In the genomic region with DNA sequence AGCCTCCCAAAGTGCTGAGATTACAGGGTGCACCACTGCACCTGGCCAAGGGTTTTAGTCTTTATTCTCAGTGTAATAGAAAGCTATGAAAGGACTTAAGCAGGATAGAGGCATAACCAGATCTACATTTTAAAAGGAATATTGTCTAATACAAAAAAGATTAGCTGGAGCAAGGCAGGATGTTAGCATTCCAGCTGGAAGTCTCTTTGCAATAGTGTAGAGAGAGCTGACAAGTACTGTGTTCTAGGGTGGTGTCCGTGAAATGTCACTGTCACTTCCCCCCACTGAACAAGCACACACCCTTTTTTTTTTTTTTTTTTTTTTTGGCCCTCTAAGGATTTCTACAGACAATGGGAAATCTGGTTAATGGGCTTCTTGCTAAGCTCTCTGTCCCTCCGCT, we compare ENCODE assay signal across 35 cellular contexts. TPM values are rescaled to one million over a fixed set of nuclear protein-coding genes. Genes with fewer than 3 reads are reported as not detected.
"Had no signal": no experiment of that assay in that cellular context is flagged by ENCODE, and none has a peak within 500 bp of the region (broad histone marks: within the 10 kb centered on the region; RNA-seq: fewer than 3 reads in every experiment).

No MANE protein-coding gene starts in this region.

- H3K4me3 ChIP-seq: adrenal gland, body of pancreas, breast epithelium had no signal

- DNase-seq: activated B cell treated with CpG ODN at 0.5 μM for 24 hours; activated CD4-positive, alpha-beta memory T cell treated with anti-CD3 and anti-CD28 coated beads for 36 hours; activated CD4-positive, alpha-beta T cell treated with anti-CD3 and anti-CD28 coated beads for 4 hours; activated CD4-positive, alpha-beta T cell treated with anti-CD3 and anti-CD28 coated beads, Interleukin-2, amount 10 ng/mL, durations not matched to agents 24 days and 14 days; activated CD4-positive, alpha-beta T cell treated with anti-CD3 and anti-CD28 coated beads, Interleukin-2, amount 50 U/mL, for 1 hour; activated CD4-positive, alpha-beta T cell treated with anti-CD3 and anti-CD28 coated beads, Interleukin-2, amount 50 U/mL, for 4 hours; activated CD4-positive, CD25-positive, alpha-beta regulatory T cell treated with anti-CD3 and anti-CD28 coated beads, Interleukin-2, amount 50 U/mL, for 72 hours; activated CD8-positive, alpha-beta memory T cell treated with anti-CD3 and anti-CD28 coated beads, Interleukin-2, amount 50 U/mL, for 4 hours; activated CD8-positive, alpha-beta T cell treated with anti-CD3 and anti-CD28 coated beads for 36 hours; activated effector memory CD4-positive, alpha-beta T cell treated with anti-CD3 and anti-CD28 coated beads, Interleukin-2, amount 50 U/mL, for 16 hours; activated gamma-delta T cell treated with Interleukin-2 at 50 U/mL for 16 hours; activated naive CD4-positive, alpha-beta T cell; activated naive CD4-positive, alpha-beta T cell treated with anti-CD3 and anti-CD28 coated beads for 36 hours; activated naive CD4-positive, alpha-beta T cell treated with anti-CD3 and anti-CD28 coated beads, Interleukin-2, amount 50 U/mL, for 16 hours; activated naive CD8-positive, alpha-beta T cell treated with anti-CD3 and anti-CD28 coated beads for 36 hours; activated T-cell treated with anti-CD3 and anti-CD28 coated beads for 4 hours; activated T-cell treated with anti-CD3 and anti-CD28 coated beads, Interleukin-2, amount 50 U/mL, for 1 hour; activated T-cell treated with anti-CD3 and anti-CD28 coated beads, Interleukin-2, amount 50 U/mL, for 4 hours; activated T-cell treated with anti-CD3 and anti-CD28 coated beads, Interleukin-2, amount 50 U/mL, for 72 hours; adrenal gland; amniotic stem cell; aorta; body of pancreas; brain microvascular endothelial cell; central memory CD4-positive, alpha-beta T cell; T-helper 2 cell; T-helper 9 cell had no signal

- H3K9me3 ChIP-seq: adrenal gland, body of pancreas, breast epithelium had no signal

- H3K4me1 Mint-ChIP-seq: activated B cell treated with CpG ODN at 0.5 μM for 24 hours; activated CD4-positive, alpha-beta T cell treated with anti-CD3 and anti-CD28 coated beads, Interleukin-2, amount 10 ng/mL, durations not matched to agents 24 days and 14 days; activated naive CD8-positive, alpha-beta T cell treated with anti-CD3 and anti-CD28 coated beads for 36 hours; activated T-helper 17 cell treated with anti-CD3 and anti-CD28 coated beads, Interleukin-2, amount 50 U/mL, for 72 hours had no signal

- H3K27ac ChIP-seq: adrenal gland, body of pancreas, brain microvascular endothelial cell, breast epithelium, VCaP had no signal

- H3K9me3 Mint-ChIP-seq: activated B cell treated with CpG ODN at 0.5 μM for 24 hours; activated CD4-positive, alpha-beta memory T cell treated with anti-CD3 and anti-CD28 coated beads for 36 hours; activated CD4-positive, alpha-beta T cell treated with anti-CD3 and anti-CD28 coated beads, Interleukin-2, amount 10 ng/mL, durations not matched to agents 24 days and 14 days; activated CD8-positive, alpha-beta T cell treated with anti-CD3 and anti-CD28 coated beads for 36 hours; activated naive CD4-positive, alpha-beta T cell treated with anti-CD3 and anti-CD28 coated beads for 36 hours; activated naive CD4-positive, alpha-beta T cell treated with anti-CD3 and anti-CD28 coated beads, Interleukin-2, amount 50 U/mL, for 72 hours; activated naive CD8-positive, alpha-beta T cell treated with anti-CD3 and anti-CD28 coated beads for 36 hours; activated T-cell treated with anti-CD3 and anti-CD28 coated beads, Interleukin-2, amount 50 U/mL, for 4 hours; activated T-cell treated with anti-CD3 and anti-CD28 coated beads, Interleukin-2, amount 50 U/mL, for 72 hours; activated T-helper 1 cell treated with anti-CD3 and anti-CD28 coated beads, Interleukin-12 subunit alpha, Interleukin-12 subunit beta, Interleukin-2, Interleukin-4 antibody, amounts not matched to agents 30 ng/mL and 10 ng/mL and 1 ng/mL, durations not matched to agents 14 hours and 24 hours and 36 hours; activated T-helper 17 cell treated with anti-CD3 and anti-CD28 coated beads, Interleukin-2, amount 50 U/mL, for 72 hours; T-helper 1 cell treated with Interleukin-12 subunit alpha and Interleukin-12 subunit beta and Interleukin-4 antibody, amounts not matched to agents 30 μg/mL and 1 μg/mL, for 36 hours; T-helper 2 cell treated with Interferon-gamma antibody and Interleukin-4, amounts not matched to agents 5 μg/mL and 100 μg/mL, for 36 hours had no signal

- H3K27me3 ChIP-seq: adrenal gland, body of pancreas, brain microvascular endothelial cell, breast epithelium had no signal

- H3K27me3 Mint-ChIP-seq: activated T-helper 17 cell treated with anti-CD3 and anti-CD28 coated beads, Interleukin-2, amount 50 U/mL, for 72 hours had no signal

- ATAC-seq: activated CD8-positive, alpha-beta T cell treated with anti-CD3 and anti-CD28 coated beads for 36 hours; activated naive CD4-positive, alpha-beta T cell treated with anti-CD3 and anti-CD28 coated beads, Interleukin-2, amount 50 U/mL, for 72 hours; activated T-cell treated with anti-CD3 and anti-CD28 coated beads, Interleukin-2, amount 50 U/mL, for 4 hours; activated T-cell treated with anti-CD3 and anti-CD28 coated beads, Interleukin-2, amount 50 U/mL, for 72 hours; activated T-helper 17 cell treated with anti-CD3 and anti-CD28 coated beads, Interleukin-2, amount 50 U/mL, for 72 hours; body of pancreas had no signal

- H3K36me3 ChIP-seq: adrenal gland, brain microvascular endothelial cell, breast epithelium had no signal

- H3K4me1 ChIP-seq: adrenal gland, body of pancreas, breast epithelium had no signal

- H3K36me3 Mint-ChIP-seq: activated CD4-positive, alpha-beta memory T cell treated with anti-CD3 and anti-CD28 coated beads for 36 hours; activated naive CD4-positive, alpha-beta T cell treated with anti-CD3 and anti-CD28 coated beads, Interleukin-2, amount 50 U/mL, for 72 hours; activated naive CD8-positive, alpha-beta T cell treated with anti-CD3 and anti-CD28 coated beads for 36 hours had no signal

- H3K4me3 Mint-ChIP-seq: activated B cell treated with CpG ODN at 0.5 μM for 24 hours; activated CD4-positive, alpha-beta memory T cell treated with anti-CD3 and anti-CD28 coated beads for 36 hours; activated CD4-positive, alpha-beta T cell treated with anti-CD3 and anti-CD28 coated beads, Interleukin-2, amount 10 ng/mL, durations not matched to agents 24 days and 14 days; activated CD8-positive, alpha-beta T cell treated with anti-CD3 and anti-CD28 coated beads for 36 hours; activated naive CD4-positive, alpha-beta T cell treated with anti-CD3 and anti-CD28 coated beads for 36 hours; activated naive CD8-positive, alpha-beta T cell treated with anti-CD3 and anti-CD28 coated beads for 36 hours; activated T-cell treated with anti-CD3 and anti-CD28 coated beads, Interleukin-2, amount 50 U/mL, for 4 hours; activated T-cell treated with anti-CD3 and anti-CD28 coated beads, Interleukin-2, amount 50 U/mL, for 72 hours; activated T-helper 1 cell treated with anti-CD3 and anti-CD28 coated beads, Interleukin-12 subunit alpha, Interleukin-12 subunit beta, Interleukin-2, Interleukin-4 antibody, amounts not matched to agents 30 ng/mL and 10 ng/mL and 1 ng/mL, durations not matched to agents 14 hours and 24 hours and 36 hours; activated T-helper 17 cell treated with anti-CD3 and anti-CD28 coated beads, Interleukin-2, amount 50 U/mL, for 72 hours; T-helper 1 cell treated with Interleukin-12 subunit alpha and Interleukin-12 subunit beta and Interleukin-4 antibody, amounts not matched to agents 30 μg/mL and 1 μg/mL, for 36 hours; T-helper 2 cell treated with Interferon-gamma antibody and Interleukin-4, amounts not matched to agents 5 μg/mL and 100 μg/mL, for 36 hours had no signal

- H3K27ac Mint-ChIP-seq: activated B cell treated with CpG ODN at 0.5 μM for 24 hours; activated CD4-positive, alpha-beta memory T cell treated with anti-CD3 and anti-CD28 coated beads for 36 hours; activated CD4-positive, alpha-beta T cell treated with anti-CD3 and anti-CD28 coated beads, Interleukin-2, amount 10 ng/mL, durations not matched to agents 24 days and 14 days; activated CD8-positive, alpha-beta T cell treated with anti-CD3 and anti-CD28 coated beads for 36 hours; activated naive CD4-positive, alpha-beta T cell treated with anti-CD3 and anti-CD28 coated beads for 36 hours; activated naive CD4-positive, alpha-beta T cell treated with anti-CD3 and anti-CD28 coated beads, Interleukin-2, amount 50 U/mL, for 72 hours; activated naive CD8-positive, alpha-beta T cell treated with anti-CD3 and anti-CD28 coated beads for 36 hours; activated T-cell treated with anti-CD3 and anti-CD28 coated beads, Interleukin-2, amount 50 U/mL, for 72 hours; activated T-helper 1 cell treated with anti-CD3 and anti-CD28 coated beads, Interleukin-12 subunit alpha, Interleukin-12 subunit beta, Interleukin-2, Interleukin-4 antibody, amounts not matched to agents 30 ng/mL and 10 ng/mL and 1 ng/mL, durations not matched to agents 14 hours and 24 hours and 36 hours; activated T-helper 17 cell treated with anti-CD3 and anti-CD28 coated beads, Interleukin-2, amount 50 U/mL, for 72 hours; T-helper 1 cell treated with Interleukin-12 subunit alpha and Interleukin-12 subunit beta and Interleukin-4 antibody, amounts not matched to agents 30 μg/mL and 1 μg/mL, for 36 hours; T-helper 2 cell treated with Interferon-gamma antibody and Interleukin-4, amounts not matched to agents 5 μg/mL and 100 μg/mL, for 36 hours had no signal

RNA-seq across cellular contexts. Expression of a gene that starts 24.2 kb away (rescaled TPM):
- total RNA-seq: cardiac septum had no signal
